In genomic region chr2:54697934-54698333, GRCh38 we compare ENCODE assay signal across 11 cellular contexts.
"Had no signal": no experiment of that assay in that cellular context is flagged by ENCODE, and none has a peak within 500 bp of the region (broad histone marks: within the 10 kb centered on the region; RNA-seq: fewer than 3 reads in every experiment).

No MANE protein-coding gene starts in this region.

- FAIRE-seq: H1, H54 had no signal

- H3K9me3 ChIP-seq: HAP-1 had no signal

- ATAC-seq: GM23338, HCT116 had no signal

- H3K27ac ChIP-seq: GM23248 had no signal

- H3K27ac Mint-ChIP-seq: GM23338, H9, HFFc6 had no signal

- H3K9ac ChIP-seq: GM23248 had no signal

- H3K4me1 Mint-ChIP-seq: GM23338, H9 had no signal

- H3K4me3 Mint-ChIP-seq: GM23338, H9, HFFc6 had no signal

- DNase-seq: GM23248, GOT3, H7, H9, HCEC 1CT, HFFc6 had no signal

- H3K4me2 ChIP-seq: GM23338 had no signal

- H2AFZ ChIP-seq: GM23248, GM23338 had no signal

- H3K4me1 ChIP-seq: HAP-1 had no signal

- H3K36me3 ChIP-seq: HAP-1 had no signal

- H3K9me3 Mint-ChIP-seq: HFFc6 had no signal

- H3K4me3 ChIP-seq: GM23248, GM23338, HAP-1 had no signal
